In genomic region chr11:59550368-59550841, GRCh38 we compare ENCODE assay signal across 1 cellular context.
TF ChIP-seq lines count a peak whose summit lies in the region.

No MANE protein-coding gene starts in this region.

TF ChIP-seq in K562, 482 proteins besides CTCF, POLR2A, EP300 and RAD21 (continued from another document and continues in another):
- TF ChIP-seq DNMT1 (IDR thresholded peaks at IDR 0.05) (no peak), FOXM1 (IDR thresholded peaks at IDR 0.05; ENCODE audit: low read depth) (0 out of 2 replicates have a peak, but pooled peaks have one; percentile 11), FOXM1 (CRISPR knock-in tag; IDR thresholded peaks at IDR 0.05; ENCODE audit: low read depth) (no peak), RCOR1 (IDR thresholded peaks at IDR 0.05; ENCODE audit: borderline replicate concordance in 1 of 2, low read depth in 2 of 2, low read length in 2 of 2) (peak in 1 of 2 experiments; percentile 86; a peak in 3 of 4 replicates), TGIF2 (CRISPR knock-in tag; IDR thresholded peaks at IDR 0.05) (no peak), MEIS2 (IDR thresholded peaks at IDR 0.05; ENCODE audit: partially characterized antibody) (peak; percentile 45), MITF (IDR thresholded peaks at IDR 0.05) (no peak), L3MBTL2 (IDR thresholded peaks at IDR 0.05) (peak; percentile 78), POU5F1 (IDR thresholded peaks at IDR 0.05; ENCODE audit: borderline replicate concordance, low read depth, low read length, partially characterized antibody) (peak; percentile 46), POLR2AphosphoS5 (IDR thresholded peaks at IDR 0.05; ENCODE audit: control insufficient read depth, insufficient read depth, low read depth, low read length) (no peak), PKNOX1 (IDR thresholded peaks at IDR 0.05) (no peak; the same call in 1 of the 2 replicates), HDGF (IDR thresholded peaks at IDR 0.05) (no peak), GATAD2B (IDR thresholded peaks at IDR 0.05; ENCODE audit: borderline replicate concordance) (0 out of 2 replicates have a peak, but pooled peaks have one; percentile 49), SRSF1 (IDR thresholded peaks at IDR 0.05; ENCODE audit: low read depth, low read length) (no peak), ZNF507 (tag; conservative IDR thresholded peaks at IDR 0.05) (no peak), TBL1XR1 (IDR thresholded peaks at IDR 0.05; ENCODE audit: low read length in 2 of 2) (peak; percentile 45 to 92; a peak in 2 of 4 replicates), TSHZ1 (CRISPR knock-in tag; IDR thresholded peaks at IDR 0.05) (no peak), REST (CRISPR knock-in tag; IDR thresholded peaks at IDR 0.05; ENCODE audit: low read depth) (no peak), IRF1 (CRISPR knock-in tag; IDR thresholded peaks at IDR 0.05; ENCODE audit: borderline replicate concordance) (peak; percentile 58; the same call in 1 of the 2 replicates), NFYB (IDR thresholded peaks at IDR 0.05; ENCODE audit: extremely low read depth, insufficient read length) (no peak), ATF7 (IDR thresholded peaks at IDR 0.05) (peak; percentile 71), NCOR1 (IDR thresholded peaks at IDR 0.05) (0 out of 2 replicates have a peak, but pooled peaks have one; percentile 37), FOXA1 (IDR thresholded peaks at IDR 0.05; ENCODE audit: borderline replicate concordance) (no peak), KDM2B (CRISPR knock-in tag; IDR thresholded peaks at IDR 0.05) (0 out of 2 replicates have a peak, but pooled peaks have one; percentile 78), SAP30 (IDR thresholded peaks at IDR 0.05; ENCODE audit: borderline replicate concordance, insufficient read depth, low read depth, low read length, poor library complexity, severe bottlenecking) (no peak), ZNF316 (IDR thresholded peaks at IDR 0.05) (no peak), ZNF583 (CRISPR knock-in tag; IDR thresholded peaks at IDR 0.05) (no peak), PATZ1 (CRISPR knock-in tag; IDR thresholded peaks at IDR 0.05; ENCODE audit: borderline replicate concordance) (no peak), CCAR2 (IDR thresholded peaks at IDR 0.05; ENCODE audit: low read depth, low read length) (no peak), ZNF639 (CRISPR knock-in tag; conservative IDR thresholded peaks at IDR 0.05 in 1 of 2, IDR thresholded peaks at IDR 0.05 in 1 of 2) (peak in 1 of 2 experiments; percentile 52; a peak in 1 of 4 replicates), POLR3G (IDR thresholded peaks at IDR 0.05; ENCODE audit: extremely low read depth, insufficient read length, insufficient replicate concordance) (peak; percentile 82), MNT (conservative IDR thresholded peaks at IDR 0.05) (no peak), CLOCK (CRISPR knock-in tag; IDR thresholded peaks at IDR 0.05; ENCODE audit: borderline replicate concordance) (no peak), ZBTB33 (CRISPR knock-in tag; IDR thresholded peaks at IDR 0.05) (peak; percentile 55; the same call in 1 of the 2 replicates), MTA2 (IDR thresholded peaks at IDR 0.05; ENCODE audit: low read depth) (0 out of 2 replicates have a peak, but pooled peaks have one; percentile 8), ZNF76 (CRISPR knock-in tag; IDR thresholded peaks at IDR 0.05; ENCODE audit: borderline replicate concordance) (no peak)
